Comparison of ENCODE assay signal across 12 cellular contexts in the genomic region with DNA sequence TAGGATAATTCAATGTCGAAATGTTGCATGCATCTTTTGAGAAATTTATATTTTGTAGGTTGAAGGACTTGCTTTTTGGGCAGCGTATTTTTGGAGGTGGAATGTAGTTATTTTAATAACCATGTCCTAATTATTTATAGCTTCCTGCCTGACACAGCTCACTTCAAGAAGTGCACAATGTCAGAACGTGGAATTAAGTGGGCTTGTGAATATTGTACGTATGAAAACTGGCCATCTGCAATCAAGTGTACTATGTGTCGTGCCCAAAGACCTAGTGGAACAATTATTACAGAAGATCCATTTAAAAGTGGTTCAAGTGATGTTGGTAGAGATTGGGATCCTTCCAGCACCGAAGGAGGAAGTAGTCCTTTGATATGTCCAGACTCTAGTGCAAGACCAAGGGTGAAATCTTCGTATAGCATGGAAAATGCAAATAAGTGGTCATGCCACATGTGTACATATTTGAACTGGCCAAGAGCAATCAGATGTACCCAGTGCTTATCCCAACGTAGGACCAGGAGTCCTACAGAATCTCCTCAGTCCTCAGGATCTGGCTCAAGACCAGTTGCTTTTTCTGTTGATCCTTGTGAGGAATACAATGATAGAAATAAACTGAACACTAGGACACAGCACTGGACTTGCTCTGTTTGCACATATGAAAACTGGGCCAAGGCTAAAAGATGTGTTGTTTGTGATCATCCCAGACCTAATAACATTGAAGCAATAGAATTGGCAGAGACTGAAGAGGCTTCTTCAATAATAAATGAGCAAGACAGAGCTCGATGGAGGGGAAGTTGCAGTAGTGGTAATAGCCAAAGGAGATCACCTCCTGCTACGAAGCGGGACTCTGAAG. TPM values are rescaled to one million over a fixed set of nuclear protein-coding genes. Genes with fewer than 3 reads are reported as not detected.
DNase-seq lines count a peak whose midpoint lies in the region; ATAC-seq and TF ChIP-seq lines count a peak whose summit lies in the region.
"Had no signal": no experiment of that assay in that cellular context is flagged by ENCODE, and none has a peak within 500 bp of the region (broad histone marks: within the 10 kb centered on the region; RNA-seq: fewer than 3 reads in every experiment).

No MANE protein-coding gene starts in this region.

- POLR2A ChIA-PET in CD8-positive, alpha-beta memory T cell (lab: Charles Lee), result no interaction called here
- POLR2A ChIA-PET in PC-3 (lab: Charles Lee; ENCODE audit: unreplicated experiment), result interaction anchor here (0.5 kb wide), 1 partner anchor 22 kb away, joined by 3 read pairs; no protein-coding TSS in a partner anchor
- POLR2A ChIA-PET in T-cell (lab: Charles Lee), result no interaction called here

- no peak overlapping the region for H3K9ac ChIP-seq in PC-3 (ENCODE audit: low read length)

- H3K4me2 ChIP-seq in PC-3 (ENCODE audit: low read length), result no peak overlapping the region
- no peak overlapping the region for H3K4me2 ChIP-seq in osteoblast (ENCODE audit: insufficient read depth, low read length)

- H3K36me3 ChIP-seq in CD8-positive, alpha-beta memory T cell (ENCODE audit: insufficient read depth, low read length), result no peaks in the 10 kb centered on the region
- H3K36me3 ChIP-seq in PC-3 (ENCODE audit: low read depth, low read length) (no peaks in the 10 kb centered on the region), osteoblast (ENCODE audit: insufficient read depth, low read length) (peaks cover 11% of the 10 kb centered on the region)
- H3K36me3 ChIP-seq: sigmoid colon had no signal

- H3K27ac ChIP-seq in CD8-positive, alpha-beta memory T cell (ENCODE audit: low read depth, low read length), result no peak overlapping the region
- H3K27ac ChIP-seq in PC-3 (ENCODE audit: low read length), result peak overlapping the region; percentile 33; the same call in 1 of the 2 replicates
- H3K27ac ChIP-seq in osteoblast (ENCODE audit: low read depth, low read length), result peak overlapping the region; percentile 75

- no peaks in the 10 kb centered on the region for H3K9me3 Mint-ChIP-seq in CD8-positive, alpha-beta memory T cell
- H3K9me3 Mint-ChIP-seq in T-cell, result no peaks in the 10 kb centered on the region

- H3K27ac Mint-ChIP-seq in CD8-positive, alpha-beta memory T cell, result peak overlapping the region in 1 of 8 donors; percentile 39
- no peak overlapping the region for H3K27ac Mint-ChIP-seq in T-cell

- peaks cover 29% of the 10 kb centered on the region for H3K4me1 ChIP-seq in CD8-positive, alpha-beta memory T cell (ENCODE audit: insufficient read depth, low read length)
- H3K4me1 ChIP-seq in PC-3 (ENCODE audit: insufficient read depth, low read length) (peaks cover 13% of the 10 kb centered on the region), osteoblast (ENCODE audit: insufficient read depth, low read length) (peaks cover 26% of the 10 kb centered on the region)

- H3K4me3 ChIP-seq in CD8-positive, alpha-beta memory T cell (ENCODE audit: low read length), result no peak overlapping the region
- H3K4me3 ChIP-seq in PC-3 (ENCODE audit: low read length), result no peak overlapping the region
- no peak overlapping the region for H3K4me3 ChIP-seq in osteoblast (ENCODE audit: insufficient read depth, low read length)
- H3K4me3 ChIP-seq: BLaER1 treated with 17β-estradiol and CSF1 and Interleukin-3, amounts not matched to agents 10 nM and 100 nM; sigmoid colon had no signal

- no peak for TF ChIP-seq CTCF in PC-3 (conservative IDR thresholded peaks at IDR 0.05; ENCODE audit: low read depth, low read length)
- no peak for TF ChIP-seq CTCF in osteoblast (IDR thresholded peaks at IDR 0.05; ENCODE audit: extremely low read depth, low read depth, low read length)
- TF ChIP-seq CTCF in omental fat pad (IDR thresholded peaks at IDR 0.05), result no peak

- H3K9me3 ChIP-seq in CD8-positive, alpha-beta memory T cell (ENCODE audit: low read length), result no peaks in the 10 kb centered on the region
- H3K9me3 ChIP-seq in PC-3 (ENCODE audit: low read length) (no peaks in the 10 kb centered on the region), osteoblast (ENCODE audit: low read depth, low read length) (no peaks in the 10 kb centered on the region)
- H3K9me3 ChIP-seq: BLaER1 treated with 17β-estradiol and CSF1 and Interleukin-3, amounts not matched to agents 10 nM and 100 nM; sigmoid colon had no signal

- peaks cover 71 to 84% (median 75%) of the 10 kb centered on the region in 3 donors for H3K4me1 Mint-ChIP-seq in CD8-positive, alpha-beta memory T cell
- peaks cover 70 to 79% (median 77%) of the 10 kb centered on the region in 3 donors for H3K4me1 Mint-ChIP-seq in T-cell

- TSS peak; percentile 44 for BruUV-seq in PC-3 (replicated peaks; lab: Mats Ljungman, UMichigan)

- H3K27me3 Mint-ChIP-seq in CD8-positive, alpha-beta memory T cell, result no peaks in the 10 kb centered on the region
- H3K27me3 Mint-ChIP-seq in T-cell, result no peaks in the 10 kb centered on the region

- no peak for ATAC-seq in PC-3
- ATAC-seq in T-cell (replicated peaks in 1 of 4), result no peak
- no peak for ATAC-seq in omental fat pad (ENCODE audit: low FRiP score)

- H2AFZ ChIP-seq in PC-3 (ENCODE audit: low read length) (no peak overlapping the region), osteoblast (ENCODE audit: low read length) (no peak overlapping the region)

- intact Hi-C loops in PC-3 (cut with micrococcal nuclease), result no loop called here

- no peaks in the 10 kb centered on the region for H3F3A ChIP-seq in PC-3 (ENCODE audit: low read length, unreplicated experiment)

- peaks cover 0 to 32% (median 8%) of the 10 kb centered on the region in 3 donors for H3K36me3 Mint-ChIP-seq in CD8-positive, alpha-beta memory T cell
- peaks cover 35% of the 10 kb centered on the region for H3K36me3 Mint-ChIP-seq in T-cell

- H4K20me1 ChIP-seq in PC-3 (ENCODE audit: low read length), result peaks cover 45% of the 10 kb centered on the region
- H4K20me1 ChIP-seq in osteoblast (ENCODE audit: insufficient read depth, low read length), result peaks cover 58% of the 10 kb centered on the region

- H3K9me2 ChIP-seq in PC-3 (replicated peaks; ENCODE audit: low read length), result no peaks in the 10 kb centered on the region

- no peak for DNase-seq in CD8-positive, alpha-beta memory T cell
- no peak for DNase-seq in PC-3
- peak; percentile 20 for DNase-seq in foreskin melanocyte
- no peak for DNase-seq in osteoblast (ENCODE audit: insufficient read length, low spot score, missing footprints)
- no peak for DNase-seq in T-cell
- no peak for DNase-seq in mesenteric fat pad (ENCODE audit: low spot score)
- no peak for DNase-seq in GM19238 (ENCODE audit: insufficient read length, low spot score)
- DNase-seq in omental fat pad (ENCODE audit: low spot score), result no peak
- DNase-seq: activated CD8-positive, alpha-beta memory T cell treated with anti-CD3 and anti-CD28 coated beads, Interleukin-2, amount 50 U/mL, for 48 hours; sigmoid colon; T1000 had no signal

- H3K79me2 ChIP-seq in PC-3 (ENCODE audit: low read length) (peaks cover 95% of the 10 kb centered on the region), osteoblast (ENCODE audit: insufficient read depth, low read length) (peaks cover 98% of the 10 kb centered on the region)

- CTCF ChIA-PET in CD8-positive, alpha-beta memory T cell (lab: Charles Lee), result no interaction called here
- CTCF ChIA-PET in PC-3 (lab: Charles Lee), result no interaction called here
- CTCF ChIA-PET in T-cell (lab: Charles Lee), result interaction anchor here in 1 of 2 donors (0.8 kb wide), 1 partner anchor 791 kb away, joined by 3 read pairs; no protein-coding TSS in a partner anchor

- peak overlapping the region in 4 of 7 donors; percentile 6 to 44 (median 18) for H3K4me3 Mint-ChIP-seq in CD8-positive, alpha-beta memory T cell
- H3K4me3 Mint-ChIP-seq in T-cell, result peak overlapping the region in 1 of 3 donors; percentile 0

- no peaks in the 10 kb centered on the region for H3K27me3 ChIP-seq in CD8-positive, alpha-beta memory T cell (ENCODE audit: insufficient read depth, low read length, poor library complexity, severe bottlenecking)
- H3K27me3 ChIP-seq in PC-3 (ENCODE audit: low read length) (no peaks in the 10 kb centered on the region), osteoblast (ENCODE audit: insufficient read depth, low read length) (no peaks in the 10 kb centered on the region)
- H3K27me3 ChIP-seq: BLaER1 treated with 17β-estradiol and CSF1 and Interleukin-3, amounts not matched to agents 10 nM and 100 nM; sigmoid colon had no signal

RNA-seq across cellular contexts. Expression of gene ZRANB1, which starts 0.6 kb away (rescaled TPM):
- 10 to 100 TPM; 16.7 to 16.9 TPM for total RNA-seq in CD8-positive, alpha-beta memory T cell
- 11.8 TPM for polyA plus RNA-seq in CD8-positive, alpha-beta memory T cell
- 12.8 and 13.1 TPM in 2 replicates for total RNA-seq in PC-3 (2014; rRNA removed)
- 34.7 and 35.9 TPM in 2 replicates for total RNA-seq in osteoblast
- total RNA-seq in T-cell, result 10 to 100 TPM; 18.5 to 21.4 (median 19.1) TPM
- 28.0 TPM for total RNA-seq in mesenteric fat pad
- total RNA-seq in omental fat pad, result 10 to 100 TPM; 25.9 to 34.2 (median 34.1) TPM
